Comparison of ENCODE assay signal across 23 cellular contexts in the genomic region with DNA sequence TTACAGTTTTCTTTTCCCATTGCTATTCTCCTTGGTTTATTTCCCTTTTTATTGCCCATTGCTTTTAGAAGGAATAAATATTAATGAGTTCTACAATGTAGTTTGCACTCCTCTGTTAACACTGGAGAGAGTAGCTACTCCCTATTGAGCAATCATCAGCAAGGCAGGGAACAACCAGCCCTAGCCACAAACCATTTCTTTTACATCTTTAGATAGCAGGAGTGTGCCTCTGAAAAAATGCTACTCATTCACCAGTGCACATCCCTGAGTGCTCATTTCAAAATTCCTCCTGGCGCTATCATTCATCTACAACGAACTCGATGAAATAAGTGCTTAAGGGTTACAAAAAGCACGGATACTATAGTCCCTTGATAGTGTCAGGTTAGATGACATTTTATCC.
"Had no signal": no experiment of that assay in that cellular context is flagged by ENCODE, and none has a peak within 500 bp of the region (broad histone marks: within the 10 kb centered on the region; RNA-seq: fewer than 3 reads in every experiment).

No MANE protein-coding gene starts in this region.

- DNase-seq: activated B cell treated with CpG ODN at 0.5 μM for 24 hours; activated CD4-positive, alpha-beta T cell treated with anti-CD3 and anti-CD28 coated beads for 36 hours; activated CD4-positive, alpha-beta T cell treated with anti-CD3 and anti-CD28 coated beads, Interleukin-2, amount 50 U/mL, for 4 hours; activated CD8-positive, alpha-beta memory T cell treated with anti-CD3 and anti-CD28 coated beads for 24 hours; activated CD8-positive, alpha-beta memory T cell treated with anti-CD3 and anti-CD28 coated beads, Interleukin-2, amount 50 U/mL, for 4 hours; activated naive CD4-positive, alpha-beta T cell; activated T-cell treated with anti-CD3 and anti-CD28 coated beads, Interleukin-2, amount 50 U/mL, for 24 hours; amniotic stem cell; colonic mucosa; dorsolateral prefrontal cortex; effector memory CD8-positive, alpha-beta T cell; gastrocnemius medialis; hippocampal formation; pancreas; psoas muscle; right cardiac atrium; stimulated activated CD4-positive, alpha-beta T cell treated with anti-CD3 and anti-CD28 coated beads, Interleukin-4, amount 100 ng/mL, for 24 hours; stimulated activated naive CD4-positive, alpha-beta T cell treated with Interleukin-2 at 50 U/mL for 16 hours; T1000; upper lobe of right lung had no signal

- H3K4me3 ChIP-seq: breast epithelium, colonic mucosa, dorsolateral prefrontal cortex, gastrocnemius medialis, pancreas, psoas muscle, thoracic aorta, upper lobe of right lung had no signal

- H3K9me3 ChIP-seq: breast epithelium, colonic mucosa, gastrocnemius medialis, pancreas, psoas muscle, thoracic aorta, upper lobe of right lung had no signal

- FAIRE-seq: endothelial cell of umbilical vein, pancreas had no signal

- H3K36me3 ChIP-seq: breast epithelium, colonic mucosa, gastrocnemius medialis, pancreas, thoracic aorta, upper lobe of right lung had no signal

- H3K27me3 ChIP-seq: breast epithelium, colonic mucosa, dorsolateral prefrontal cortex, gastrocnemius medialis, pancreas, upper lobe of right lung had no signal

- H3K27ac ChIP-seq: breast epithelium, colonic mucosa, dorsolateral prefrontal cortex, gastrocnemius medialis, pancreas, psoas muscle, thoracic aorta, upper lobe of right lung had no signal

- H3K4me1 ChIP-seq: breast epithelium, colonic mucosa, gastrocnemius medialis, pancreas, psoas muscle, upper lobe of right lung had no signal
